In the genomic region with DNA sequence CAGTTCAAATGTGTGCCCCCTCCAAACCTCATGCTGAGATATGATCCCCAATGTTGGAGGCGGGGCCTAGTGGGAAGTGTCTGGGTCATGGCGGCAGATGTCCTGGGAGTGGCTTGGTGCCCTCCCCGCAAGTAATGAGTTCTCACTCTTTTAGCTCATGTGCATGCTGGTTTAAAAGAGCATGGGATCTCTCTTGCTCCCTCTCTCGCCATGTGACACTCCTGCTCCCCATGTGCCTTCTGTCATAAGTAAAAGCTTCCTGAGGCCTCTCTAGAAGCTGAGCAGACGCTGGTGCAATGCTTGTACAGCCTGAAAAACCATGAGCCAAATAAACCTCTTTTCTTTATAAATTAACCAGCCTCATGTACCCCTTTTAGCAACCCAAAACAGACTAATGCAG, we compare ENCODE assay signal across 21 cellular contexts.
"Had no signal": no experiment of that assay in that cellular context is flagged by ENCODE, and none has a peak within 500 bp of the region (broad histone marks: within the 10 kb centered on the region; RNA-seq: fewer than 3 reads in every experiment).

No MANE protein-coding gene starts in this region.

- H3K27ac Mint-ChIP-seq: activated B cell treated with CpG ODN at 0.5 μM for 24 hours; activated CD8-positive, alpha-beta T cell treated with anti-CD3 and anti-CD28 coated beads, Interleukin-2, amount 10 ng/mL, durations not matched to agents 7 days and 5 days; activated naive CD8-positive, alpha-beta T cell treated with anti-CD3 and anti-CD28 coated beads, Interleukin-2, amount 10 ng/mL, durations not matched to agents 7 days and 5 days; activated T-cell treated with anti-CD3 and anti-CD28 coated beads, Interleukin-2, amount 50 U/mL, for 24 hours; activated T-helper 2 cell treated with anti-CD3 and anti-CD28 coated beads, Interferon-gamma antibody, Interleukin-2, Interleukin-4, amounts not matched to agents 10 μg/mL and 5 μg/mL and 100 μg/mL, durations not matched to agents 14 hours and 24 hours and 36 hours; effector memory CD8-positive, alpha-beta T cell; progenitor cell of endocrine pancreas; stimulated activated naive CD8-positive, alpha-beta T cell treated with anti-CD3 and anti-CD28 coated beads, Interleukin-15, Interleukin-2, amounts not matched to agents 100 ng/mL and 50 ng/mL, for 24 hours had no signal

- H3K4me3 Mint-ChIP-seq: activated B cell treated with CpG ODN at 0.5 μM for 24 hours; activated CD8-positive, alpha-beta T cell treated with anti-CD3 and anti-CD28 coated beads, Interleukin-2, amount 10 ng/mL, durations not matched to agents 7 days and 5 days; activated naive CD8-positive, alpha-beta T cell treated with anti-CD3 and anti-CD28 coated beads, Interleukin-2, amount 10 ng/mL, durations not matched to agents 7 days and 5 days; activated T-cell treated with anti-CD3 and anti-CD28 coated beads, Interleukin-2, amount 50 U/mL, for 24 hours; effector memory CD8-positive, alpha-beta T cell; neural crest cell; stimulated activated naive CD8-positive, alpha-beta T cell treated with anti-CD3 and anti-CD28 coated beads, Interleukin-15, Interleukin-2, amounts not matched to agents 100 ng/mL and 50 ng/mL, for 24 hours had no signal

- H3K36me3 ChIP-seq: right atrium auricular region, suprapubic skin, transverse colon, vagina had no signal

- H3K27me3 Mint-ChIP-seq: activated B cell treated with CpG ODN at 0.5 μM for 24 hours; activated naive CD8-positive, alpha-beta T cell treated with anti-CD3 and anti-CD28 coated beads, Interleukin-2, amount 10 ng/mL, durations not matched to agents 7 days and 5 days; activated T-cell treated with anti-CD3 and anti-CD28 coated beads, Interleukin-2, amount 50 U/mL, for 24 hours; effector memory CD8-positive, alpha-beta T cell; progenitor cell of endocrine pancreas; stimulated activated naive CD8-positive, alpha-beta T cell treated with anti-CD3 and anti-CD28 coated beads, Interleukin-15, Interleukin-2, amounts not matched to agents 100 ng/mL and 50 ng/mL, for 24 hours had no signal

- DNase-seq: activated B cell treated with CpG ODN at 0.5 μM for 24 hours; activated CD4-positive, alpha-beta T cell treated with anti-CD3 and anti-CD28 coated beads for 48 hours; activated CD8-positive, alpha-beta T cell treated with anti-CD3 and anti-CD28 coated beads, Interleukin-2, amount 10 ng/mL, durations not matched to agents 7 days and 5 days; activated naive CD4-positive, alpha-beta T cell treated with Interleukin-2 at 50 U/mL for 16 hours; activated naive CD8-positive, alpha-beta T cell treated with anti-CD3 and anti-CD28 coated beads, Interleukin-2, amount 10 ng/mL, durations not matched to agents 7 days and 5 days; activated T-cell treated with anti-CD3 and anti-CD28 coated beads, Interleukin-2, amount 50 U/mL, for 24 hours; amygdala; effector memory CD8-positive, alpha-beta T cell; foreskin melanocyte; hypothalamus; kidney; T-helper 2 cell; transverse colon had no signal

- ATAC-seq: activated CD8-positive, alpha-beta T cell treated with anti-CD3 and anti-CD28 coated beads, Interleukin-2, amount 10 ng/mL, durations not matched to agents 7 days and 5 days; effector memory CD8-positive, alpha-beta T cell; left lobe of liver had no signal

- H3K27ac ChIP-seq: right atrium auricular region, suprapubic skin, transverse colon, vagina had no signal

- H3K4me3 ChIP-seq: right atrium auricular region, suprapubic skin, transverse colon, vagina had no signal

- H3K9me3 Mint-ChIP-seq: activated B cell treated with CpG ODN at 0.5 μM for 24 hours; activated naive CD8-positive, alpha-beta T cell treated with anti-CD3 and anti-CD28 coated beads, Interleukin-2, amount 10 ng/mL, durations not matched to agents 7 days and 5 days; activated T-cell treated with anti-CD3 and anti-CD28 coated beads, Interleukin-2, amount 50 U/mL, for 24 hours; activated T-helper 2 cell treated with anti-CD3 and anti-CD28 coated beads, Interferon-gamma antibody, Interleukin-2, Interleukin-4, amounts not matched to agents 10 μg/mL and 5 μg/mL and 100 μg/mL, durations not matched to agents 14 hours and 24 hours and 36 hours; effector memory CD8-positive, alpha-beta T cell; neural crest cell; stimulated activated naive CD8-positive, alpha-beta T cell treated with anti-CD3 and anti-CD28 coated beads, Interleukin-15, Interleukin-2, amounts not matched to agents 100 ng/mL and 50 ng/mL, for 24 hours had no signal

- H3K9me3 ChIP-seq: right atrium auricular region, suprapubic skin, transverse colon, vagina had no signal

- H3K27me3 ChIP-seq: right atrium auricular region, suprapubic skin, transverse colon, vagina had no signal
